ENCODE assay signal across 2 cellular contexts in the genomic region with DNA sequence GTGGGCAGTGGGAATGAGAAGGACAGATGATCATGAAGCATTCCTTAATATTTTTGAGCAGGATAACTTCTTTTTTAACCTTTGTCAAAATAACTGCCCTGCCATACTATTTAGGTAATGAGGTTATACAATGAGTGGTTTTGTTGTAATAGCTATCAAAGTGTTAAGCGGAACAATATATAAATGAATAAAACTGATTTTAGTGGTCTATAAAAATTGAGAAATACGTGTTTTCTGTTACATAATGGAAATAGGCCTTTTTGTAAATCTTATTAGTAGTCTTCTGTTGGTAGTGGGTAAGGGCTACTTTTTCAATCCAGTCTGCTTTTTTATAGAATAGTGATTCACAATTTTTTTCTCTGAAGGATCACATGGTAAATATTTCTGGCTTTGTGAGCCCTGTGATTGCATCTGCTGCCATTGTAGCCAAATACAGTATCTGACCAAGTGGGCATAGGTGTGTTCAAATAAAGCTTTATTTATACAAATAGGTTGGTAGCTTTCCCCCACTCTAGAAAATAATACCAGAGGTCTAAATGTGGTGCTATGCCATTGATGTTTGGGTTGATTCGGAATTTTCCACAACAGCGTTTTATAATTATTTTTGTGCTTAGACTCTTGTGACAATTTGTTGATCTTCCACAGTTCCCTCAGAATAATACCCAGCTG.
TF ChIP-seq lines count a peak whose summit lies in the region.

No MANE protein-coding gene starts in this region.

TF ChIP-seq in IMR-90, 13 proteins besides CTCF, POLR2A, EP300 and RAD21:
- TF ChIP-seq CHD1 (IDR thresholded peaks at IDR 0.05; ENCODE audit: low read depth, low read length), result no peak
- TF ChIP-seq BHLHE40 (IDR thresholded peaks at IDR 0.05; ENCODE audit: low read depth, low read length), result no peak
- TF ChIP-seq MAFK (IDR thresholded peaks at IDR 0.05; ENCODE audit: low read depth, low read length), result no peak
- TF ChIP-seq ELK1 (IDR thresholded peaks at IDR 0.05; ENCODE audit: borderline replicate concordance, low read depth, low read length), result no peak
- TF ChIP-seq RFX5 (IDR thresholded peaks at IDR 0.05; ENCODE audit: low read depth, low read length), result no peak
- TF ChIP-seq MAZ (IDR thresholded peaks at IDR 0.05; ENCODE audit: borderline replicate concordance, low read depth, low read length), result no peak
- no peak for TF ChIP-seq CEBPB (IDR thresholded peaks at IDR 0.05; ENCODE audit: low read depth, low read length)
- TF ChIP-seq NFE2L2 (IDR thresholded peaks at IDR 0.05; ENCODE audit: low read depth, low read length), result no peak
- no peak for TF ChIP-seq MXI1 (IDR thresholded peaks at IDR 0.05; ENCODE audit: borderline replicate concordance, low read depth, low read length)
- TF ChIP-seq FOS (IDR thresholded peaks at IDR 0.05; ENCODE audit: low read depth, low read length), result no peak
- no peak for TF ChIP-seq RCOR1 (IDR thresholded peaks at IDR 0.05; ENCODE audit: insufficient replicate concordance, low read length)
- TF ChIP-seq, protein P1, sequence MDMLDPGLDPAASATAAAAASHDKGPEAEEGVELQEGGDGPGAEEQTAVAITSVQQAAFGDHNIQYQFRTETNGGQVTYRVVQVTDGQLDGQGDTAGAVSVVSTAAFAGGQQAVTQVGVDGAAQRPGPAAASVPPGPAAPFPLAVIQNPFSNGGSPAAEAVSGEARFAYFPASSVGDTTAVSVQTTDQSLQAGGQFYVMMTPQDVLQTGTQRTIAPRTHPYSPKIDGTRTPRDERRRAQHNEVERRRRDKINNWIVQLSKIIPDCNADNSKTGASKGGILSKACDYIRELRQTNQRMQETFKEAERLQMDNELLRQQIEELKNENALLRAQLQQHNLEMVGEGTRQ (IDR thresholded peaks at IDR 0.05; ENCODE audit: low read depth, low read length), result no peak
- no peak for TF ChIP-seq SMC3 (IDR thresholded peaks at IDR 0.05; ENCODE audit: low read depth, low read length)

TF ChIP-seq in GM12878, 131 proteins besides CTCF, POLR2A, EP300 and RAD21:
- peak; percentile 88; the same call in 1 of the 2 replicates for TF ChIP-seq ZBTB40 (IDR thresholded peaks at IDR 0.05; ENCODE audit: borderline replicate concordance)
- TF ChIP-seq POLR2AphosphoS5 (IDR thresholded peaks at IDR 0.05; ENCODE audit: low read length), result no peak
- TF ChIP-seq JUNB (IDR thresholded peaks at IDR 0.05), result no peak
